Comparison of ENCODE assay signal across 10 cellular contexts in the genomic region with DNA sequence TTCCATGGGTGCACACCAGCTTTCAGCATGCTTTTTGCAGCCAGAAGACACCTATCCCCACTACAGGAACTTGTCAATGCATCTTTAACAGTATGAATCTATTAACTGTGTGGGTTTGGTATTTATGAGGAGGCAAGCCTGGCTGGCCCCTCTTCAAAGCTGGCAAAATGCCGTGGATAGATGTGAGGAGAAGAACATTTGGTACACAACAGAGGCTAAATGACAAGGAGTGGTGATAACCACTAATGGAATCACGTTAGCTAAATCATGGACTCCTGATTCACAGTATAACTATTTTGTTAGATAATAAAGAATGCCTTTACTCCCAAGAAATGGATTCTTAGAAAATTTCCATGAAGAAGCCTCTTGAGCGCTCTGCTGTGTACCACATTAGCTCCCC.
"Had no signal": no experiment of that assay in that cellular context is flagged by ENCODE, and none has a peak within 500 bp of the region (broad histone marks: within the 10 kb centered on the region; RNA-seq: fewer than 3 reads in every experiment).

No MANE protein-coding gene starts in this region.

- H2AFZ ChIP-seq: GM23338 had no signal

- H3K27ac ChIP-seq: HL-60 had no signal

- H3K36me3 Mint-ChIP-seq: IgD-negative memory B cell had no signal

- H3K27ac Mint-ChIP-seq: GM23338, H9, HFFc6, IgD-negative memory B cell had no signal

- H3K4me3 Mint-ChIP-seq: GM23338, H9, HFFc6, IgD-negative memory B cell had no signal

- H3K4me2 ChIP-seq: GM23338 had no signal

- H3K4me3 ChIP-seq: GM23338 had no signal

- ATAC-seq: GM23338, HepG2 had no signal

- FAIRE-seq: H1, H54, HepG2 had no signal

- H3K9me3 Mint-ChIP-seq: GM23338, IgD-negative memory B cell had no signal

- DNase-seq: H9, HCEC 1CT, HFFc6, KBM-7 had no signal

- H3K4me1 Mint-ChIP-seq: GM23338, H9, IgD-negative memory B cell had no signal
